ENCODE assay signal across 7 cellular contexts in genomic region chr10:72257051-72257892, GRCh38. TPM values are rescaled to one million over a fixed set of nuclear protein-coding genes. Genes with fewer than 3 reads are reported as not detected.
A peak's percentile ranks its signal among the peaks of the same experiment; 100 is the strongest.
DNase-seq lines count a peak whose midpoint lies in the region; ATAC-seq and TF ChIP-seq lines count a peak whose summit lies in the region.

No MANE protein-coding gene starts in this region.

- no peak for TF ChIP-seq CTCF in OCI-LY7 (conservative IDR thresholded peaks at IDR 0.05; ENCODE audit: low read length)
- no peak for TF ChIP-seq CTCF in fibroblast of pulmonary artery (IDR thresholded peaks at IDR 0.05; ENCODE audit: low read length, missing control alignments)

- DNase-seq in OCI-LY7 (ENCODE audit: low spot score): peak; percentile 32
- peak; percentile 41 for DNase-seq in fibroblast of pulmonary artery (ENCODE audit: low read depth)
- DNase-seq in midbrain (lab: John Stamatoyannopoulos, UW): no peak
- DNase-seq in COLO829 (ENCODE audit: low spot score): no peak

- no peaks in the 10 kb centered on the region for H3K79me2 ChIP-seq in OCI-LY7 (ENCODE audit: insufficient read depth, low read depth, low read length)

- H3K4me2 ChIP-seq in OCI-LY7 (ENCODE audit: low read length): peak overlapping the region; percentile 42

- H3K4me1 ChIP-seq in OCI-LY7 (ENCODE audit: insufficient read depth, low read length, poor library complexity, severe bottlenecking) (peaks cover 59% of the 10 kb centered on the region), stomach smooth muscle (ENCODE audit: control insufficient read depth, insufficient read depth, low read length) (peaks cover 78% of the 10 kb centered on the region)

- H3K4me3 ChIP-seq in OCI-LY7 (ENCODE audit: low read depth, low read length, poor library complexity, severe bottlenecking): no peak overlapping the region
- H3K4me3 ChIP-seq in fibroblast of pulmonary artery (replicated peaks; ENCODE audit: low read depth, low read length): no peak overlapping the region
- H3K4me3 ChIP-seq in stomach smooth muscle (ENCODE audit: low read length in 2 of 2): no peak overlapping the region

- H3K27me3 ChIP-seq in stomach smooth muscle (ENCODE audit: control insufficient read depth in 1 of 2, insufficient read depth in 2 of 2, low read length in 2 of 2): no peaks in the 10 kb centered on the region

- peak overlapping the region; percentile 36; the same call in 1 of the 2 replicates for H2AFZ ChIP-seq in OCI-LY7 (ENCODE audit: low read length)

- peak; percentile 25 for ATAC-seq in GM21529 (IDR thresholded peaks at IDR 0.05; ENCODE audit: unreplicated experiment)
- ATAC-seq in HG02588 (IDR thresholded peaks at IDR 0.05; ENCODE audit: unreplicated experiment): no peak

- POLR2A ChIA-PET in OCI-LY7 (lab: Charles Lee): interaction anchor here (0.6 to 4.8 kb wide), 2 partner anchors 10 to 169 kb away, joined by 5 to 37 read pairs; no protein-coding TSS in a partner anchor

- H3K9me3 ChIP-seq in OCI-LY7 (ENCODE audit: low read length) (no peaks in the 10 kb centered on the region), stomach smooth muscle (ENCODE audit: control insufficient read depth in 2 of 2, low read length in 2 of 2) (no peaks in the 10 kb centered on the region)

- H3K9ac ChIP-seq in stomach smooth muscle (ENCODE audit: low read length in 2 of 2): no peak overlapping the region

- no peaks in the 10 kb centered on the region for H4K20me1 ChIP-seq in OCI-LY7 (ENCODE audit: insufficient read depth, low read length)

- intact Hi-C loops in OCI-LY7 (cut with micrococcal nuclease; ENCODE audit: unreplicated experiment): no loop called here

- H3K36me3 ChIP-seq in OCI-LY7 (ENCODE audit: insufficient read depth, low read length) (no peaks in the 10 kb centered on the region), stomach smooth muscle (ENCODE audit: control insufficient read depth in 2 of 2, insufficient read depth in 2 of 2, low read length in 2 of 2) (no peaks in the 10 kb centered on the region)

- no peaks in the 10 kb centered on the region for H3K9me2 ChIP-seq in OCI-LY7 (ENCODE audit: insufficient read depth, low read length)

- CTCF ChIA-PET in OCI-LY7 (lab: Charles Lee; ENCODE audit: unreplicated experiment): no interaction called here

- BruUV-seq in OCI-LY7 (replicated peaks; lab: Mats Ljungman, UMichigan): no TSS peak

- no peak overlapping the region for H3K27ac ChIP-seq in OCI-LY7 (ENCODE audit: low read depth, low read length, poor library complexity, severe bottlenecking)
- H3K27ac ChIP-seq in stomach smooth muscle (ENCODE audit: low read length): peak overlapping the region; percentile 96

RNA-seq across cellular contexts. Expression of gene DDIT4, which starts 16.5 kb away (rescaled TPM):
- 102 and 105 TPM in 2 replicates for total RNA-seq in OCI-LY7 (2014; rRNA removed; shearing (Covaris generic))
- 32.8 and 91.8 TPM in 2 replicates for total RNA-seq in OCI-LY7 (2022)

RNA-seq across cellular contexts. Expression of gene ASCC1, which starts 41.2 kb away (rescaled TPM):
- 19.3 and 27.1 TPM in 2 replicates for total RNA-seq in OCI-LY7 (2014; rRNA removed; shearing (Covaris generic))
- 51.5 and 59.9 TPM in 2 replicates for total RNA-seq in OCI-LY7 (2022)

RNA-seq across cellular contexts. Expression of gene ANAPC16, which starts 41.5 kb away (rescaled TPM):
- total RNA-seq in OCI-LY7 (2014; rRNA removed; shearing (Covaris generic)): 48.4 and 68.0 TPM in 2 replicates
- 84.7 and 92.8 TPM in 2 replicates for total RNA-seq in OCI-LY7 (2022)

Comparison
In these comparisons a context has a peak if more than half of its experiments do, and no peak if none do; other contexts are left out.
1. DNase-seq: peak in OCI-LY7 (single experiment) and fibroblast of pulmonary artery (single experiment); none in midbrain (single experiment) and COLO829 (single experiment).